22 cellular contexts compared by ENCODE assay signal in the genomic region with DNA sequence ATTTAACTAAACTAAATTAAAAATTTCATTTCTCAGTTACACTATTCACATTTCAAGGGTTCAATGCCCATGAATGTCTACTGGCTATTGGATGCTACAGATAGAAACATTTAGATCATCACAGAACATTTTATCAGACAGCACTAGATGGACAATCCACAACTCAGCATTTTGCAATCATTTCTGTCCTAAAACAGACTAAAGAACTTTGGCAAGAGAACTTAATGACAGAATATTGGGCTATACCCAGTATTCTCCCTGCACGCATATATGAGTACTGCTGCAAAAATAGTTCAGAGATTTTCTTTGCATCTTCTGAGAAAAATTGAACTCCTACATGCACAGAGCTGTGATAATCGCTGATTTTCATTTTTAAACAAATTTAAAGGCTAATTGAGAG.
"Had no signal": no experiment of that assay in that cellular context is flagged by ENCODE, and none has a peak within 500 bp of the region (broad histone marks: within the 10 kb centered on the region; RNA-seq: fewer than 3 reads in every experiment).

No MANE protein-coding gene starts in this region.

- H3K36me3 Mint-ChIP-seq: mesothelial cell of epicardium, natural killer cell, type B pancreatic cell had no signal

- H3K27ac Mint-ChIP-seq: effector memory CD8-positive, alpha-beta T cell; memory B cell; mesothelial cell of epicardium; natural killer cell; progenitor cell of endocrine pancreas; type B pancreatic cell had no signal

- H3K4me1 ChIP-seq: lower lobe of right lung, pancreas, right lobe of liver, stomach, thyroid gland had no signal

- H3K36me3 ChIP-seq: esophagus muscularis mucosa, heart left ventricle, lower lobe of right lung, pancreas, right lobe of liver, stomach, thyroid gland had no signal

- ATAC-seq: effector memory CD8-positive, alpha-beta T cell; left lobe of liver; lower lobe of right lung; natural killer cell had no signal

- H3K4me3 Mint-ChIP-seq: effector memory CD8-positive, alpha-beta T cell; memory B cell; mesothelial cell of epicardium; natural killer cell; neural crest cell; type B pancreatic cell had no signal

- H3K27ac ChIP-seq: epithelial cell of prostate, esophagus muscularis mucosa, lower lobe of right lung, pancreas, right lobe of liver, stomach, thyroid gland had no signal

- H3K4me3 ChIP-seq: esophagus muscularis mucosa, heart left ventricle, lower lobe of right lung, pancreas, right lobe of liver, stomach, thyroid gland had no signal

- H3K27me3 Mint-ChIP-seq: effector memory CD8-positive, alpha-beta T cell; memory B cell; progenitor cell of endocrine pancreas; type B pancreatic cell had no signal

- DNase-seq: effector memory CD8-positive, alpha-beta T cell; heart left ventricle; hypothalamus; kidney glomerular epithelial cell; lower lobe of right lung; natural killer cell; pancreas; right lobe of liver; stimulated activated CD4-positive, alpha-beta T cell treated with anti-CD3 and anti-CD28 coated beads, Interleukin-2, amount 100 ng/mL, for 24 hours; stimulated activated CD4-positive, alpha-beta T cell treated with anti-CD3 and anti-CD28 coated beads, Interleukin-4, amount 100 ng/mL, for 4 hours; stimulated activated naive CD4-positive, alpha-beta T cell; stomach; substantia nigra; thyroid gland had no signal

- H3K27me3 ChIP-seq: esophagus muscularis mucosa, heart left ventricle, pancreas, right lobe of liver, stomach, thyroid gland had no signal

- H3K4me1 Mint-ChIP-seq: memory B cell, mesothelial cell of epicardium, neural crest cell had no signal

- H3K9me3 ChIP-seq: esophagus muscularis mucosa, heart left ventricle, lower lobe of right lung, pancreas, right lobe of liver, stomach, thyroid gland had no signal

- H3K9me3 Mint-ChIP-seq: effector memory CD8-positive, alpha-beta T cell; memory B cell; mesothelial cell of epicardium; natural killer cell; neural crest cell had no signal
